24 cellular contexts compared by ENCODE assay signal in genomic region chr1:4150262-4150661, GRCh38.
"Had no signal": no experiment of that assay in that cellular context is flagged by ENCODE, and none has a peak within 500 bp of the region (broad histone marks: within the 10 kb centered on the region; RNA-seq: fewer than 3 reads in every experiment).

No MANE protein-coding gene starts in this region.

- H3K4me3 ChIP-seq: gastroesophageal sphincter, heart left ventricle, lower lobe of right lung, prostate gland, tibial artery had no signal

- H3K4me3 Mint-ChIP-seq: activated naive CD8-positive, alpha-beta T cell treated with anti-CD3 and anti-CD28 coated beads for 36 hours; activated T-cell treated with anti-CD3 and anti-CD28 coated beads, Interleukin-2, amount 50 U/mL, for 4 hours; neural crest cell; stimulated activated naive CD8-positive, alpha-beta T cell treated with anti-CD3 and anti-CD28 coated beads, Interleukin-15, amount 100 ng/mL, for 72 hours; T-helper 1 cell treated with Interleukin-12 subunit alpha and Interleukin-12 subunit beta and Interleukin-4 antibody, amounts not matched to agents 30 μg/mL and 1 μg/mL, for 36 hours had no signal

- H3K9me3 Mint-ChIP-seq: activated naive CD8-positive, alpha-beta T cell treated with anti-CD3 and anti-CD28 coated beads for 36 hours; activated T-cell treated with anti-CD3 and anti-CD28 coated beads, Interleukin-2, amount 50 U/mL, for 4 hours; activated T-helper 2 cell treated with anti-CD3 and anti-CD28 coated beads, Interferon-gamma antibody, Interleukin-2, Interleukin-4, amounts not matched to agents 10 μg/mL and 5 μg/mL and 100 μg/mL, durations not matched to agents 14 hours and 24 hours and 36 hours; naive B cell; neural crest cell; stimulated activated naive CD8-positive, alpha-beta T cell treated with anti-CD3 and anti-CD28 coated beads, Interleukin-15, amount 100 ng/mL, for 72 hours; T-helper 1 cell treated with Interleukin-12 subunit alpha and Interleukin-12 subunit beta and Interleukin-4 antibody, amounts not matched to agents 30 μg/mL and 1 μg/mL, for 36 hours had no signal

- ATAC-seq: activated T-cell treated with anti-CD3 and anti-CD28 coated beads, Interleukin-2, amount 50 U/mL, for 4 hours; gastroesophageal sphincter; heart left ventricle; left lobe of liver; lower lobe of right lung; stimulated activated naive CD8-positive, alpha-beta T cell treated with anti-CD3 and anti-CD28 coated beads, Interleukin-15, amount 100 ng/mL, for 72 hours had no signal

- H3K27ac ChIP-seq: epithelial cell of prostate, gastroesophageal sphincter, heart left ventricle, lower lobe of right lung, prostate gland, tibial artery had no signal

- H3K9me3 ChIP-seq: gastroesophageal sphincter, heart left ventricle, lower lobe of right lung, prostate gland, tibial artery had no signal

- H3K36me3 ChIP-seq: gastroesophageal sphincter, heart left ventricle, lower lobe of right lung, prostate gland, tibial artery had no signal

- H3K4me1 Mint-ChIP-seq: activated naive CD8-positive, alpha-beta T cell treated with anti-CD3 and anti-CD28 coated beads for 36 hours; naive B cell; stimulated activated naive CD8-positive, alpha-beta T cell treated with anti-CD3 and anti-CD28 coated beads, Interleukin-15, amount 100 ng/mL, for 72 hours had no signal

- H3K27me3 Mint-ChIP-seq: activated naive CD8-positive, alpha-beta T cell treated with anti-CD3 and anti-CD28 coated beads for 36 hours; stimulated activated naive CD8-positive, alpha-beta T cell treated with anti-CD3 and anti-CD28 coated beads, Interleukin-15, amount 100 ng/mL, for 72 hours had no signal

- DNase-seq: activated CD4-positive, alpha-beta T cell treated with anti-CD3 and anti-CD28 coated beads for 4 hours; activated CD4-positive, alpha-beta T cell treated with anti-CD3 and anti-CD28 coated beads, Interleukin-2, amount 50 U/mL, for 48 hours; activated CD4-positive, CD25-positive, alpha-beta regulatory T cell; activated CD8-positive, alpha-beta memory T cell treated with anti-CD3 and anti-CD28 coated beads, Interleukin-2, amount 50 U/mL, for 48 hours; activated naive CD4-positive, alpha-beta T cell; activated naive CD8-positive, alpha-beta T cell treated with anti-CD3 and anti-CD28 coated beads for 36 hours; activated T-cell treated with anti-CD3 and anti-CD28 coated beads, Interleukin-2, amount 50 U/mL, for 4 hours; cerebellar nuclear complex; cortex of kidney; heart left ventricle; kidney; lower lobe of right lung; naive B cell; stimulated activated CD4-positive, alpha-beta T cell treated with anti-CD3 and anti-CD28 coated beads, Interleukin-4, amount 100 ng/mL, for 4 hours; stimulated activated naive CD8-positive, alpha-beta T cell treated with anti-CD3 and anti-CD28 coated beads, Interleukin-15, amount 100 ng/mL, for 72 hours; T1000; tibial artery had no signal

- H3K27ac Mint-ChIP-seq: activated naive CD8-positive, alpha-beta T cell treated with anti-CD3 and anti-CD28 coated beads for 36 hours; activated T-helper 2 cell treated with anti-CD3 and anti-CD28 coated beads, Interferon-gamma antibody, Interleukin-2, Interleukin-4, amounts not matched to agents 10 μg/mL and 5 μg/mL and 100 μg/mL, durations not matched to agents 14 hours and 24 hours and 36 hours; stimulated activated naive CD8-positive, alpha-beta T cell treated with anti-CD3 and anti-CD28 coated beads, Interleukin-15, amount 100 ng/mL, for 72 hours; T-helper 1 cell treated with Interleukin-12 subunit alpha and Interleukin-12 subunit beta and Interleukin-4 antibody, amounts not matched to agents 30 μg/mL and 1 μg/mL, for 36 hours had no signal

- H3K4me1 ChIP-seq: gastroesophageal sphincter, heart left ventricle, lower lobe of right lung, prostate gland, tibial artery had no signal

- H3K36me3 Mint-ChIP-seq: activated naive CD8-positive, alpha-beta T cell treated with anti-CD3 and anti-CD28 coated beads for 36 hours; naive B cell had no signal
